ENCODE assay signal across 2 cellular contexts in genomic region chr19:41928754-41929535, GRCh38.
TF ChIP-seq lines count a peak whose summit lies in the region.

No MANE protein-coding gene starts in this region.

TF ChIP-seq in IMR-90, 13 proteins besides CTCF, POLR2A, EP300 and RAD21:
- TF ChIP-seq MAZ (IDR thresholded peaks at IDR 0.05; ENCODE audit: borderline replicate concordance, low read depth, low read length) (no peak), FOS (IDR thresholded peaks at IDR 0.05; ENCODE audit: low read depth, low read length) (no peak), USF2 (IDR thresholded peaks at IDR 0.05; ENCODE audit: low read depth, low read length) (no peak), MXI1 (IDR thresholded peaks at IDR 0.05; ENCODE audit: borderline replicate concordance, low read depth, low read length) (no peak), RCOR1 (IDR thresholded peaks at IDR 0.05; ENCODE audit: insufficient replicate concordance, low read length) (no peak), CHD1 (IDR thresholded peaks at IDR 0.05; ENCODE audit: low read depth, low read length) (no peak), SMC3 (IDR thresholded peaks at IDR 0.05; ENCODE audit: low read depth, low read length) (no peak), CEBPB (IDR thresholded peaks at IDR 0.05; ENCODE audit: low read depth, low read length) (no peak), BHLHE40 (IDR thresholded peaks at IDR 0.05; ENCODE audit: low read depth, low read length) (no peak), ELK1 (IDR thresholded peaks at IDR 0.05; ENCODE audit: borderline replicate concordance, low read depth, low read length) (no peak), RFX5 (IDR thresholded peaks at IDR 0.05; ENCODE audit: low read depth, low read length) (no peak)

TF ChIP-seq in GM12878, 131 proteins besides CTCF, POLR2A, EP300 and RAD21:
- TF ChIP-seq WRNIP1 (IDR thresholded peaks at IDR 0.05; ENCODE audit: borderline replicate concordance, low read depth, low read length), result 0 out of 2 replicates have a peak, but pooled peaks have one; percentile 36
- TF ChIP-seq ZNF592 (IDR thresholded peaks at IDR 0.05), result no peak
- no peak for TF ChIP-seq RCOR1 (conservative IDR thresholded peaks at IDR 0.05; ENCODE audit: low read depth, low read length)
- TF ChIP-seq SPI1 (IDR thresholded peaks at IDR 0.05; ENCODE audit: borderline replicate concordance, insufficient read depth, low read depth, low read length), result peak; percentile 79; the same call in 1 of the 2 replicates
- 0 out of 2 replicates have a peak, but pooled peaks have one; percentile 19 for TF ChIP-seq ATF7 (IDR thresholded peaks at IDR 0.05; ENCODE audit: low read depth)
- TF ChIP-seq PAX8 (IDR thresholded peaks at IDR 0.05), result peak; percentile 80; the same call in 1 of the 2 replicates
- peak; percentile 65 for TF ChIP-seq MLLT1 (IDR thresholded peaks at IDR 0.05)
- no peak for TF ChIP-seq CEBPZ (IDR thresholded peaks at IDR 0.05; ENCODE audit: low read depth, low read length)
- TF ChIP-seq ZSCAN29 (IDR thresholded peaks at IDR 0.05), result no peak
- peak; percentile 51; the same call in 1 of the 2 replicates for TF ChIP-seq ZBTB40 (IDR thresholded peaks at IDR 0.05; ENCODE audit: borderline replicate concordance)
- TF ChIP-seq IKZF1 (conservative IDR thresholded peaks at IDR 0.05), result 0 out of 2 replicates have a peak, but pooled peaks have one; percentile 6
- TF ChIP-seq PKNOX1 (IDR thresholded peaks at IDR 0.05), result peak; percentile 14; the same call in 1 of the 2 replicates
- TF ChIP-seq EZH2 (IDR thresholded peaks at IDR 0.05; ENCODE audit: borderline replicate concordance, control insufficient read depth, low read depth, low read length), result peak; percentile 81; the same call in 1 of the 2 replicates
- TF ChIP-seq IKZF2 (IDR thresholded peaks at IDR 0.05), result peak in 1 of 2 experiments; percentile 19; a peak in 1 of 4 replicates
- TF ChIP-seq POU2F2 (IDR thresholded peaks at IDR 0.05; ENCODE audit: borderline replicate concordance, low read depth, low read length), result no peak
- peak; percentile 97 for TF ChIP-seq HDGF (IDR thresholded peaks at IDR 0.05)
- TF ChIP-seq SUZ12 (IDR thresholded peaks at IDR 0.05; ENCODE audit: unreplicated experiment), result peak; percentile 48
- TF ChIP-seq MXI1 (IDR thresholded peaks at IDR 0.05; ENCODE audit: low read depth, low read length), result peak; percentile 51; the same call in 1 of the 2 replicates
- TF ChIP-seq RB1 (IDR thresholded peaks at IDR 0.05; ENCODE audit: borderline replicate concordance), result no peak
- peak; percentile 50 for TF ChIP-seq E4F1 (IDR thresholded peaks at IDR 0.05; ENCODE audit: borderline replicate concordance, partially characterized antibody)
- peak; percentile 74 for TF ChIP-seq NBN (IDR thresholded peaks at IDR 0.05)
